In the genomic region with DNA sequence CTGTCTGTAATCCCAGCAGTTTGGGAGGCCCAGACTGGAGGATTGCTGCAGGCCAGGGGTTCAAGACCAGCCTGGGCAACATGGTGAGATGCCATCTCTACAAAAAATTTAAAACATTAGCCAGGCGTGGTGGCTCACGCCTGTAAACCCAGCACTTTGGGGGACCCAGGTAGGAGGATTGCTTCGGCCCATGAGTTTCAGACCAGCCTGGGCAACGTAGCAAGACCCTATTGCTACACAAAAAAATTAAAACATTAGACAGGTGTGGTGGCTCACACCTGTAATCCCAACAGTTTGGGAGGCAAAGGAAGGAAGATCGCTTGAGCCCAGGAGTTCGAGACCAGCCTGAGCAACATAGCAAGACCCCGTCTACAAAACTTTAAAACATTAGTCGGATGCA, we compare ENCODE assay signal across 8 cellular contexts. TPM values are rescaled to one million over a fixed set of nuclear protein-coding genes. Genes with fewer than 3 reads are reported as not detected.
A peak's percentile ranks its signal among the peaks of the same experiment; 100 is the strongest.
DNase-seq lines count a peak whose midpoint lies in the region; ATAC-seq and TF ChIP-seq lines count a peak whose summit lies in the region.

No MANE protein-coding gene starts in this region.

- H3F3A ChIP-seq in DOHH2 (ENCODE audit: control insufficient read depth, insufficient read depth): peaks cover 7% of the 10 kb centered on the region

- no peak for DNase-seq in SJSA1 (ENCODE audit: low read depth in 1 of 2, low spot score in 2 of 2)
- no peak for DNase-seq in fibroblast of mammary gland (ENCODE audit: low read depth)
- no peak for DNase-seq in progenitor cell of endocrine pancreas (ENCODE audit: low spot score, unreplicated experiment)
- no peak for DNase-seq in HCEC 1CT
- DNase-seq in dedifferentiated amniotic fluid mesenchymal stem cell (ENCODE audit: extremely low spot score): no peak
- DNase-seq in GM13976 (ENCODE audit: low spot score): no peak

- H3K9me3 Mint-ChIP-seq in progenitor cell of endocrine pancreas (ENCODE audit: low read depth): no peaks in the 10 kb centered on the region

- H3K27me3 ChIP-seq in DOHH2 (ENCODE audit: control insufficient read depth, low read length): no peaks in the 10 kb centered on the region
- no peaks in the 10 kb centered on the region for H3K27me3 ChIP-seq in SJSA1 (replicated peaks)

- H3K4me2 ChIP-seq in DOHH2 (ENCODE audit: low read length): peak overlapping the region; percentile 83

- H3K27ac ChIP-seq in DOHH2 (ENCODE audit: low read depth, low read length) (peak overlapping the region; percentile 45), SJSA1 (peak overlapping the region; percentile 90; the same call in 1 of the 2 replicates)

- 0 out of 2 replicates have a peak, but pooled peaks cover 3% of the 10 kb centered on the region for H4K20me1 ChIP-seq in DOHH2 (ENCODE audit: control insufficient read depth, insufficient read depth, low read depth, low read length)

- H3K4me1 ChIP-seq in DOHH2 (ENCODE audit: control insufficient read depth, low read length) (peaks cover 33% of the 10 kb centered on the region), SJSA1 (replicated peaks) (peaks cover 27% of the 10 kb centered on the region)

- H3K36me3 Mint-ChIP-seq in progenitor cell of endocrine pancreas (ENCODE audit: insufficient read depth): peaks cover 4% of the 10 kb centered on the region

- H3K27ac Mint-ChIP-seq in progenitor cell of endocrine pancreas: peak overlapping the region; percentile 93

- H3K27me3 Mint-ChIP-seq in progenitor cell of endocrine pancreas: no peaks in the 10 kb centered on the region

- H3K9me2 ChIP-seq in DOHH2 (replicated peaks; ENCODE audit: control insufficient read depth, low read length): no peaks in the 10 kb centered on the region

- H3K4me1 Mint-ChIP-seq in progenitor cell of endocrine pancreas (ENCODE audit: low read depth): peaks cover 24% of the 10 kb centered on the region

- ATAC-seq in HG02571 (IDR thresholded peaks at IDR 0.05; ENCODE audit: unreplicated experiment): no peak

- H3K36me3 ChIP-seq in DOHH2 (ENCODE audit: control insufficient read depth, low read length) (peaks cover 41% of the 10 kb centered on the region), SJSA1 (peaks cover 34% of the 10 kb centered on the region)

- H3K9me3 ChIP-seq in DOHH2 (ENCODE audit: control insufficient read depth, insufficient read depth, low read length): no peaks in the 10 kb centered on the region
- H3K9me3 ChIP-seq in SJSA1 (replicated peaks): no peaks in the 10 kb centered on the region

- in situ Hi-C loops in GM13976 (cut with MboI; ENCODE audit: low sequenced_read_pairs, unreplicated experiment): no loop called here

- TF ChIP-seq CTCF in DOHH2 (IDR thresholded peaks at IDR 0.05; ENCODE audit: low read depth, low read length, poor library complexity, severe bottlenecking): no peak
- TF ChIP-seq CTCF in fibroblast of mammary gland (conservative IDR thresholded peaks at IDR 0.05; ENCODE audit: control insufficient read depth, insufficient read depth, low read depth, low read length): no peak
- no peak for TF ChIP-seq CTCF in progenitor cell of endocrine pancreas (IDR thresholded peaks at IDR 0.05; ENCODE audit: unreplicated experiment)
- no peak for TF ChIP-seq CTCF in GM13976 (IDR thresholded peaks at IDR 0.05; ENCODE audit: borderline replicate concordance, control extremely low read depth, extremely low read depth, insufficient read depth, missing control alignments)

- peak overlapping the region; percentile 80 for H3K4me3 Mint-ChIP-seq in progenitor cell of endocrine pancreas (ENCODE audit: low read depth)

- H3K4me3 ChIP-seq in DOHH2 (ENCODE audit: low read length) (peak overlapping the region; percentile 89), SJSA1 (peak overlapping the region; percentile 95), fibroblast of mammary gland (ENCODE audit: control insufficient read depth, low read depth, low read length) (peak overlapping the region; percentile 68)

- peaks cover 53% of the 10 kb centered on the region for H3K79me2 ChIP-seq in DOHH2 (ENCODE audit: control insufficient read depth, low read length)

RNA-seq across cellular contexts. Expression of a gene that starts 1.3 kb away (rescaled TPM):
- 19.3 and 23.9 TPM in 2 replicates for total RNA-seq in SJSA1 (2014; rRNA removed; shearing (Covaris generic))
- 61.0 and 65.4 TPM in 2 replicates for total RNA-seq in progenitor cell of endocrine pancreas

RNA-seq across cellular contexts. Expression of a gene that starts 1.3 kb away (rescaled TPM):
- 38.8 and 57.2 TPM in 2 replicates for total RNA-seq in SJSA1 (2014; rRNA removed; shearing (Covaris generic))
- 57.5 and 59.6 TPM in 2 replicates for total RNA-seq in progenitor cell of endocrine pancreas
